Comparison of ENCODE assay signal across 15 cellular contexts in genomic region chr4:10109995-10110670, GRCh38. TPM values are rescaled to one million over a fixed set of nuclear protein-coding genes. Genes with fewer than 3 reads are reported as not detected.
DNase-seq lines count a peak whose midpoint lies in the region; ATAC-seq, FAIRE-seq and TF ChIP-seq lines count a peak whose summit lies in the region.
"Had no signal": no experiment of that assay in that cellular context is flagged by ENCODE, and none has a peak within 500 bp of the region (broad histone marks: within the 10 kb centered on the region; RNA-seq: fewer than 3 reads in every experiment).

No MANE protein-coding gene starts in this region.

- ATAC-seq in IMR-90 (ENCODE audit: low read depth) = no peak
- ATAC-seq in psoas muscle = no peak

- no peak overlapping the region for H2AFZ ChIP-seq in IMR-90 (replicated peaks; ENCODE audit: low read length, poor library complexity)

- peak overlapping the region; percentile 67 for H3K23ac ChIP-seq in IMR-90 (ENCODE audit: low read depth, low read length)

- CTCF ChIA-PET in IMR-90 (lab: Yijun Ruan, JAX) = no interaction called here

- in situ Hi-C loops in IMR-90 (cut with MboI; ENCODE audit: low sequenced_read_pairs) = no loop called here

- H3K4me3 Mint-ChIP-seq in dendritic cell treated with granulocyte-macrophage colony-stimulating factor and Interleukin-4, amounts not matched to agents 40 ng/mL and 50 ng/mL, for 4 days = no peak overlapping the region
- H3K4me3 Mint-ChIP-seq: activated B cell treated with CpG ODN at 0.5 μM for 24 hours had no signal

- peak overlapping the region; percentile 13 for H3K27ac Mint-ChIP-seq in dendritic cell treated with granulocyte-macrophage colony-stimulating factor and Interleukin-4, amounts not matched to agents 40 ng/mL and 50 ng/mL, for 4 days
- H3K27ac Mint-ChIP-seq: activated B cell treated with CpG ODN at 0.5 μM for 24 hours had no signal

- H4K20me1 ChIP-seq in IMR-90 (ENCODE audit: insufficient read depth, low read length) = peaks cover 96% of the 10 kb centered on the region

- no peak overlapping the region for H3K4me3 ChIP-seq in IMR-90 (ENCODE audit: insufficient read depth, low read depth, low read length)
- no peak overlapping the region for H3K4me3 ChIP-seq in psoas muscle
- H3K4me3 ChIP-seq: Peyer's patch had no signal

- H3K9me3 Mint-ChIP-seq in dendritic cell treated with granulocyte-macrophage colony-stimulating factor and Interleukin-4, amounts not matched to agents 40 ng/mL and 50 ng/mL, for 4 days = no peaks in the 10 kb centered on the region
- H3K9me3 Mint-ChIP-seq: activated B cell treated with CpG ODN at 0.5 μM for 24 hours had no signal

- H3K9ac ChIP-seq in IMR-90 (ENCODE audit: low read depth, low read length) = no peak overlapping the region

- H3K36me3 ChIP-seq in IMR-90 (ENCODE audit: control insufficient read depth, insufficient read depth, low read length) (peaks cover 83% of the 10 kb centered on the region), psoas muscle (ENCODE audit: insufficient read depth in 1 of 2, low read depth in 1 of 2) (peaks cover 17 to 55% of the 10 kb centered on the region in 2 donors)

- peak overlapping the region; percentile 13 for H3K14ac ChIP-seq in IMR-90 (replicated peaks; ENCODE audit: low read depth, low read length)

- peak; percentile 31 for DNase-seq in DMS53 (lab: John Stamatoyannopoulos, UW)
- no peak for DNase-seq in DMS53 treated with DMSO at 0.1 percent for 48 hours (lab: John Stamatoyannopoulos, UW; ENCODE audit: unreplicated experiment)
- DNase-seq in IMR-90 = no peak
- no peak for DNase-seq in psoas muscle
- DNase-seq in COLO829 (ENCODE audit: low spot score) = no peak
- no peak for DNase-seq in OCI-M1 (lab: John Stamatoyannopoulos, UW)
- DNase-seq in frontal cortex (ENCODE audit: low spot score in 2 of 2) = no peak
- DNase-seq: activated B cell treated with CpG ODN at 0.5 μM for 24 hours; anterior cingulate cortex; NCI-H2081; Peyer's patch; stimulated activated CD4-positive, alpha-beta T cell treated with anti-CD3 and anti-CD28 coated beads, Interleukin-2, amount 100 ng/mL, for 48 hours had no signal

- H2AK9ac ChIP-seq in IMR-90 (replicated peaks; ENCODE audit: low read depth, low read length, poor library complexity) = no peak overlapping the region

- no peak overlapping the region; the same call in 1 of the 2 replicates for H4K91ac ChIP-seq in IMR-90 (ENCODE audit: insufficient read depth, low read depth, low read length)

- WGBS in IMR-90 (ENCODE audit: extremely low coverage in 2 of 2, insufficient read length in 1 of 2), 2 experiments = 100% methylated on average over 5 of the region's 11 CpGs; no CpG with 5 or more reads in 1 of the 2 experiments
- WGBS in psoas muscle, 3 donors = 91 to 96% (median 91%) methylated on average over 11 of the region's 11 CpGs

- H3K4me1 ChIP-seq in IMR-90 (ENCODE audit: control insufficient read depth, insufficient read depth, low read length) = peaks cover 68% of the 10 kb centered on the region
- H3K4me1 ChIP-seq in psoas muscle = peaks cover 96% of the 10 kb centered on the region

- no peak overlapping the region for H2BK15ac ChIP-seq in IMR-90 (ENCODE audit: low read depth, low read length)

- intact Hi-C loops in IMR-90 (cut with micrococcal nuclease) (no loop called here), psoas muscle (cut with DNase I) (no loop called here)
- intact Hi-C loops in dendritic cell treated with granulocyte-macrophage colony-stimulating factor and Interleukin-4, amounts not matched to agents 40 ng/mL and 50 ng/mL, for 4 days (cut with micrococcal nuclease) = no loop called here

- H3K27ac ChIP-seq in IMR-90 (ENCODE audit: insufficient read depth, low read length) (peak overlapping the region; percentile 24; the same call in 1 of the 2 replicates), psoas muscle (peak overlapping the region; percentile 99)
- H3K27ac ChIP-seq: 22Rv1 had no signal

- H3K4me1 Mint-ChIP-seq in dendritic cell treated with granulocyte-macrophage colony-stimulating factor and Interleukin-4, amounts not matched to agents 40 ng/mL and 50 ng/mL, for 4 days (ENCODE audit: low read depth) = peaks cover 100% of the 10 kb centered on the region

- no peak for TF ChIP-seq RAD21 in IMR-90 (IDR thresholded peaks at IDR 0.05; ENCODE audit: low read length)

- peaks cover 67% of the 10 kb centered on the region for H3K9me1 ChIP-seq in IMR-90 (ENCODE audit: insufficient read depth, low read length)

- TF ChIP-seq POLR2A in IMR-90 (IDR thresholded peaks at IDR 0.05; ENCODE audit: low read depth, low read length) = no peak

- dilution Hi-C loops in IMR-90 (cut with HindIII; ENCODE audit: low sequenced_read_pairs, unreplicated experiment) = no loop called here

- no peak overlapping the region for H3K4me2 ChIP-seq in IMR-90 (ENCODE audit: low read depth, low read length)

- H2BK120ac ChIP-seq in IMR-90 (ENCODE audit: low read depth, low read length) = no peak overlapping the region

- peak overlapping the region; percentile 34 for H2BK5ac ChIP-seq in IMR-90 (ENCODE audit: low read depth, low read length, poor library complexity, severe bottlenecking)

- H4K8ac ChIP-seq in IMR-90 (ENCODE audit: low read depth in 2 of 2, low read length in 2 of 2) = peak overlapping the region in 1 of 2 experiments; percentile 22; a peak in 1 of 4 replicates

- peaks cover 0 to 79% of the 10 kb centered on the region in 2 experiments; a peak in 2 of 4 replicates for H3K79me1 ChIP-seq in IMR-90 (ENCODE audit: low read depth in 1 of 2, low read length in 2 of 2)

- H3K18ac ChIP-seq in IMR-90 (ENCODE audit: low read depth, low read length) = no peak overlapping the region

- no peaks in the 10 kb centered on the region for H3K27me3 Mint-ChIP-seq in dendritic cell treated with granulocyte-macrophage colony-stimulating factor and Interleukin-4, amounts not matched to agents 40 ng/mL and 50 ng/mL, for 4 days
- H3K27me3 Mint-ChIP-seq: activated B cell treated with CpG ODN at 0.5 μM for 24 hours had no signal

- no TSS peak for BruUV-seq in IMR-90 (replicated peaks; lab: Mats Ljungman, UMichigan)

- no peak overlapping the region for H3K56ac ChIP-seq in IMR-90 (ENCODE audit: extremely low read depth, insufficient read depth, low read length)

- H2AK5ac ChIP-seq in IMR-90 (ENCODE audit: low read depth, low read length) = peak overlapping the region; percentile 13; the same call in 1 of the 2 replicates

- peaks cover 100% of the 10 kb centered on the region for H3K36me3 Mint-ChIP-seq in dendritic cell treated with granulocyte-macrophage colony-stimulating factor and Interleukin-4, amounts not matched to agents 40 ng/mL and 50 ng/mL, for 4 days (ENCODE audit: low read depth)

- TF ChIP-seq CTCF in IMR-90 (conservative IDR thresholded peaks at IDR 0.05; ENCODE audit: low read depth, low read length) (no peak), psoas muscle (IDR thresholded peaks at IDR 0.05) (no peak)

- no peak overlapping the region for H2BK20ac ChIP-seq in IMR-90 (ENCODE audit: low read depth, low read length)

- H3K4ac ChIP-seq in IMR-90 (ENCODE audit: low read depth, low read length) = peak overlapping the region; percentile 9; the same call in 1 of the 2 replicates

- H3K27me3 ChIP-seq in IMR-90 (ENCODE audit: control insufficient read depth, insufficient read depth, low read length) = no peaks in the 10 kb centered on the region
- no peaks in the 10 kb centered on the region for H3K27me3 ChIP-seq in psoas muscle (ENCODE audit: insufficient read depth in 3 of 3, low read length in 2 of 3)
- H3K27me3 ChIP-seq: neutrophil, Peyer's patch had no signal

- H3K9me3 ChIP-seq in IMR-90 (ENCODE audit: control insufficient read depth, insufficient read depth, low read length) (no peaks in the 10 kb centered on the region), psoas muscle (no peaks in the 10 kb centered on the region)
- H3K9me3 ChIP-seq: neutrophil, Peyer's patch had no signal

- POLR2A ChIA-PET in IMR-90 (lab: Charles Lee; ENCODE audit: unreplicated experiment) = interaction anchor here (4.1 kb wide), 1 partner anchor 7 kb away, joined by 23 read pairs; the partner anchor contains the start of gene WDR1

- no peak for FAIRE-seq in frontal cortex (lab: Jason Lieb, UNC)

- H4K5ac ChIP-seq in IMR-90 (ENCODE audit: low read depth, low read length) = no peak overlapping the region

TF ChIP-seq in IMR-90, 13 proteins besides CTCF, POLR2A, EP300 and RAD21 (continues in another document):
- TF ChIP-seq MXI1 (IDR thresholded peaks at IDR 0.05; ENCODE audit: borderline replicate concordance, low read depth, low read length) (no peak), CEBPB (IDR thresholded peaks at IDR 0.05; ENCODE audit: low read depth, low read length) (no peak), SMC3 (IDR thresholded peaks at IDR 0.05; ENCODE audit: low read depth, low read length) (no peak), CHD1 (IDR thresholded peaks at IDR 0.05; ENCODE audit: low read depth, low read length) (no peak), RFX5 (IDR thresholded peaks at IDR 0.05; ENCODE audit: low read depth, low read length) (no peak), MAFK (IDR thresholded peaks at IDR 0.05; ENCODE audit: low read depth, low read length) (no peak), NFE2L2 (IDR thresholded peaks at IDR 0.05; ENCODE audit: low read depth, low read length) (no peak), FOS (IDR thresholded peaks at IDR 0.05; ENCODE audit: low read depth, low read length) (no peak), BHLHE40 (IDR thresholded peaks at IDR 0.05; ENCODE audit: low read depth, low read length) (no peak), RCOR1 (IDR thresholded peaks at IDR 0.05; ENCODE audit: insufficient replicate concordance, low read length) (no peak), ELK1 (IDR thresholded peaks at IDR 0.05; ENCODE audit: borderline replicate concordance, low read depth, low read length) (no peak), MAZ (IDR thresholded peaks at IDR 0.05; ENCODE audit: borderline replicate concordance, low read depth, low read length) (no peak)

RNA-seq across cellular contexts. Expression of gene WDR1, which starts 6.5 kb away (rescaled TPM):
- total RNA-seq in IMR-90 (2012; rRNA removed) = 782 and 992 TPM in 2 replicates
- polyA plus RNA-seq in IMR-90 (2012; rRNA removed) = 725 and 739 TPM in 2 replicates
- 709 and 1,014 TPM in 2 replicates for polyA plus RNA-seq in IMR-90 (2012; cell fraction: cytosol; rRNA removed)
- 487 and 886 TPM in 2 replicates for polyA plus RNA-seq in IMR-90 (2012; cell fraction: nucleus; rRNA removed; ENCODE audit: low replicate concordance)
- 100 to 1,000 TPM in 3 of 4 donors, 10 to 100 TPM in 1; 86.3 to 146 (median 118) TPM for total RNA-seq in psoas muscle
- 100 to 1,000 TPM in 1 of 3 donors, 10 to 100 TPM in 2; 55.6 to 273 (median 79.1) TPM for polyA plus RNA-seq in psoas muscle
- 83.2 TPM for total RNA-seq in frontal cortex
